10 cellular contexts compared by ENCODE assay signal in the genomic region with DNA sequence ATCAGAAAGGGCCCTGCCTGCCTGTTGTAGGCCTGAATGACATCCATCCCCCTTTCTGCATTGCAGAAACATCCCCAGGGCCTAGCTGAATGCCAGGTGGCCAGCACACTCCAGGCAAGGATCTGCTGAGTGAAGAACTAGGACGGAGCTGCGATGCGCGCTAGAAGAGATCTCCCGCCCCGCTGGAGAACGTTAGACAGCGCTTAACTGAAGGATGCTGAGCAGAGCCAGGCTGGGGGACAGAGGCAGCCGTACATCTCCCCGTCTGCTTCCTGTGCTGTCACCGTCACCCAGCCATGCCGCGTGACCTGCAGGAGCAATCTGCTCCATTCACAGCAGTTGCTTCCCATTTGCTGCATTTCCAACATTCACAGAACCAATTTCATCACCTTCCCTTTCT.
A peak's percentile ranks its signal among the peaks of the same experiment; 100 is the strongest.
DNase-seq lines count a peak whose midpoint lies in the region; ATAC-seq and TF ChIP-seq lines count a peak whose summit lies in the region.
"Had no signal": no experiment of that assay in that cellular context is flagged by ENCODE, and none has a peak within 500 bp of the region (broad histone marks: within the 10 kb centered on the region; RNA-seq: fewer than 3 reads in every experiment).

No MANE protein-coding gene starts in this region.

- H3K36me3 Mint-ChIP-seq in nephron (ENCODE audit: low read depth): peaks cover 4% of the 10 kb centered on the region

- peaks cover 81% of the 10 kb centered on the region for H3K4me1 ChIP-seq in BLaER1

- no peak for TF ChIP-seq CTCF in nephron (IDR thresholded peaks at IDR 0.05; ENCODE audit: unreplicated experiment in 3 of 3)

- peak overlapping the region; percentile 70 for H3K4me2 ChIP-seq in BLaER1

- no peaks in the 10 kb centered on the region for H3K9me3 Mint-ChIP-seq in nephron

- H3K9me3 ChIP-seq in BLaER1: no peaks in the 10 kb centered on the region
- H3K9me3 ChIP-seq: uterus had no signal

- no peaks in the 10 kb centered on the region for H3K27me3 ChIP-seq in BLaER1
- H3K27me3 ChIP-seq: uterus had no signal

- peaks cover 99% of the 10 kb centered on the region for H4K20me1 ChIP-seq in BLaER1

- H3K27ac ChIP-seq in BLaER1: peak overlapping the region; percentile 14

- H3K9ac ChIP-seq in BLaER1: no peak overlapping the region

- no peak overlapping the region for H3K4me3 Mint-ChIP-seq in nephron

- no peak overlapping the region for H3K4me3 ChIP-seq in BLaER1
- peak overlapping the region; percentile 1 for H3K4me3 ChIP-seq in Jurkat, Clone E6-1 (ENCODE audit: low read length)
- H3K4me3 ChIP-seq: K562, uterus had no signal

- H3K36me3 ChIP-seq in BLaER1: peaks cover 81% of the 10 kb centered on the region
- H3K36me3 ChIP-seq: uterus had no signal

- ATAC-seq in HG03095 (IDR thresholded peaks at IDR 0.05; ENCODE audit: unreplicated experiment) (no peak), GM21423 (IDR thresholded peaks at IDR 0.05; ENCODE audit: unreplicated experiment) (no peak)

- H3K27me3 Mint-ChIP-seq in nephron (ENCODE audit: low read depth): no peaks in the 10 kb centered on the region

- H3K27ac Mint-ChIP-seq in nephron: peak overlapping the region; percentile 68 to 94 (median 92)

- peak; percentile 75 for DNase-seq in Jurkat, Clone E6-1 (ENCODE audit: low read depth, low spot score)
- peak; percentile 84 for DNase-seq in cerebellar cortex (ENCODE audit: low spot score)
- DNase-seq in NK-92 (lab: John Stamatoyannopoulos, UW; ENCODE audit: unreplicated experiment): no peak
- DNase-seq in activated CD4-positive, CD25-positive, alpha-beta regulatory T cell (lab: John Stamatoyannopoulos, UW): no peak
- DNase-seq: uterus had no signal

- H3K4me1 Mint-ChIP-seq in nephron: peaks cover 66% of the 10 kb centered on the region

Comparison
In these comparisons a context has a peak if more than half of its experiments do, and no peak if none do; other contexts are left out.
1. DNase-seq: peak in Jurkat, Clone E6-1 (single experiment) and cerebellar cortex (single experiment); none in NK-92 (single experiment) and activated CD4-positive, CD25-positive, alpha-beta regulatory T cell (0 of 4).